22 cellular contexts compared by ENCODE assay signal in the genomic region with DNA sequence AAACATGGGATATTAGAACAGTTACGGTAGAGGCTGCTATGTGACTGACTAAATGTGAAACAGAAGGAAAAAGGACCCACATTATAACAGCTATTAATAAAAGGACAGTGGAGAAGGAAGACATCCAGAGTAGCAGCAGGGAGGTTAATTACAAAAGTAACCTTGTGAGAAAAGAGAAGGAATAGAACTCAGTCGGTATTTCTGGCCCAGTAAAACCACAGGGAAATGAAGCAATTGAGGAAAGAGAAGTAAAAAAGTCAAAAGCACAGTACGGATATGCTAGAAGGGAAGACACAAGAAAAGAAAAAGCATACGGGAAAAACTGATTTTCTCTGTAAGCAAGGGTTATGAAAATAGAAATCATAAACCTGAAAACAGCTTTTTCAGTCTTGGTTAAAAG.
DNase-seq lines count a peak whose midpoint lies in the region; ATAC-seq, FAIRE-seq and TF ChIP-seq lines count a peak whose summit lies in the region.
"Had no signal": no experiment of that assay in that cellular context is flagged by ENCODE, and none has a peak within 500 bp of the region (broad histone marks: within the 10 kb centered on the region; RNA-seq: fewer than 3 reads in every experiment).

No MANE protein-coding gene starts in this region.

- BruUV-seq in HepG2 (replicated peaks; lab: Mats Ljungman, UMichigan): no TSS peak

- POLR2A ChIA-PET in HepG2 (lab: Yijun Ruan, JAX): no interaction called here
- POLR2A ChIA-PET in H1 (lab: Charles Lee; ENCODE audit: partially characterized antibody): no interaction called here

- H2BK20ac ChIP-seq in H1 (ENCODE audit: low read length): no peak overlapping the region

- no peak overlapping the region for H2AFZ ChIP-seq in HepG2 (ENCODE audit: low read length)
- no peak overlapping the region for H2AFZ ChIP-seq in H1 (ENCODE audit: low read length)

- H3K79me2 ChIP-seq in HepG2 (ENCODE audit: insufficient read depth, low read length) (no peaks in the 10 kb centered on the region), H1 (ENCODE audit: control insufficient read depth in 1 of 2, insufficient read depth in 2 of 2, low read length in 2 of 2) (no peaks in the 10 kb centered on the region)

- H3K27ac ChIP-seq in liver (ENCODE audit: low read depth in 1 of 2, low read length in 2 of 2) (no peak overlapping the region), HepG2 (ENCODE audit: extremely low read length, insufficient read depth, low read length) (no peak overlapping the region), H1 (ENCODE audit: low read depth, low read length) (no peak overlapping the region), upper lobe of right lung (no peak overlapping the region)
- H3K27ac ChIP-seq: A549, KMS-11 had no signal

- no peak overlapping the region for H3K18ac ChIP-seq in H1 (ENCODE audit: extremely low read depth, low read length)

- CTCF ChIA-PET in HepG2 (lab: Yijun Ruan, JAX; ENCODE audit: low intra/inter-chr PET ratio, low total read pairs): no interaction called here
- CTCF ChIA-PET in H1 (lab: Charles Lee; ENCODE audit: partially characterized antibody): no interaction called here

- in situ Hi-C loops in HepG2 (cut with HindIII; ENCODE audit: extremely low pct_ligation_motif_present, low pct_unique_long_range_greater_than_20kb): no loop called here

- H3K9ac ChIP-seq in liver (ENCODE audit: low read depth in 1 of 2, low read length in 2 of 2) (no peak overlapping the region), HepG2 (ENCODE audit: insufficient read depth, low read depth, low read length) (no peak overlapping the region), H1 (replicated peaks in 1 of 4; ENCODE audit: extremely low read depth in 1 of 4, low read depth in 3 of 4, low read length in 3 of 4) (no peak overlapping the region)
- H3K9ac ChIP-seq: KMS-11 had no signal

- TF ChIP-seq POLR2A in HepG2 (IDR thresholded peaks at IDR 0.05; ENCODE audit: insufficient read depth in 1 of 2, low read depth in 2 of 2, low read length in 2 of 2): no peak
- no peak for TF ChIP-seq POLR2A in NB4 (IDR thresholded peaks at IDR 0.05; ENCODE audit: extremely low read depth, insufficient read length)
- TF ChIP-seq POLR2A in H1 (IDR thresholded peaks at IDR 0.05; ENCODE audit: control extremely low read depth in 1 of 2, low read depth in 2 of 2, low read length in 2 of 2): no peak

- no peak overlapping the region for H3K4ac ChIP-seq in H1 (replicated peaks; ENCODE audit: insufficient read length, low read depth, low read length)

- 89% methylated on average over 4 of the region's 4 CpGs for WGBS in liver
- 97% methylated on average over 4 of the region's 4 CpGs for WGBS in HepG2 (ENCODE audit: low lambda C conversion rate)
- WGBS in H1 (ENCODE audit: extremely low coverage in 1 of 2, insufficient coverage in 1 of 2, insufficient read length in 1 of 2, insufficient replicate concordance in 2 of 2, low coverage in 1 of 2, low lambda C conversion rate in 2 of 2, missing lambda C conversion rate in 1 of 2), 2 experiments: 88% methylated on average over 4 of the region's 4 CpGs; no CpG with 5 or more reads in 1 of the 2 experiments

- H4K8ac ChIP-seq in H1 (ENCODE audit: extremely low read depth, insufficient read depth, low read length): no peak overlapping the region

- H2BK120ac ChIP-seq in H1 (replicated peaks; ENCODE audit: low read depth, low read length): no peak overlapping the region

- H3K27me3 ChIP-seq in liver (ENCODE audit: control insufficient read depth in 4 of 4, insufficient read depth in 4 of 4, low read length in 3 of 4) (no peaks in the 10 kb centered on the region), HepG2 (ENCODE audit: control insufficient read depth in 1 of 2, insufficient read depth in 2 of 2, low read length in 2 of 2) (no peaks in the 10 kb centered on the region), H1 (replicated peaks in 1 of 4; ENCODE audit: control insufficient read depth in 3 of 4, extremely low read depth in 1 of 4, insufficient read depth in 3 of 4, low read length in 3 of 4) (no peaks in the 10 kb centered on the region), upper lobe of right lung (no peaks in the 10 kb centered on the region)
- H3K27me3 ChIP-seq: heart left ventricle had no signal

- H4K20me1 ChIP-seq in HepG2 (ENCODE audit: insufficient read depth, low read length) (no peaks in the 10 kb centered on the region), H1 (replicated peaks in 1 of 2; ENCODE audit: control insufficient read depth in 1 of 2, insufficient read depth in 2 of 2, low read length in 2 of 2) (no peaks in the 10 kb centered on the region)

- H4K91ac ChIP-seq in H1 (replicated peaks; ENCODE audit: insufficient read length, low read length): no peak overlapping the region

- TF ChIP-seq CTCF in liver (IDR thresholded peaks at IDR 0.05; ENCODE audit: low read depth, low read length, missing input control) (no peak), HepG2 (CRISPR knock-in tag; IDR thresholded peaks at IDR 0.05) (no peak), NB4 (IDR thresholded peaks at IDR 0.05; ENCODE audit: low read depth, low read length) (no peak), H1 (IDR thresholded peaks at IDR 0.05; ENCODE audit: control extremely low read depth in 1 of 3, insufficient read depth in 1 of 3, low read depth in 1 of 3, low read length in 3 of 3) (no peak), upper lobe of right lung (IDR thresholded peaks at IDR 0.05) (no peak)

- no peak overlapping the region for H3K56ac ChIP-seq in H1 (replicated peaks; ENCODE audit: insufficient read length, low read depth, low read length)

- H2AK5ac ChIP-seq in H1 (ENCODE audit: low read depth, low read length): no peak overlapping the region

- no peak for TF ChIP-seq EP300 in HepG2 (IDR thresholded peaks at IDR 0.05; ENCODE audit: low read depth in 2 of 2, low read length in 2 of 2)
- TF ChIP-seq EP300 in HepG2 (CRISPR knock-in tag; IDR thresholded peaks at IDR 0.05; ENCODE audit: borderline replicate concordance): no peak
- TF ChIP-seq EP300 in H1 (IDR thresholded peaks at IDR 0.05; ENCODE audit: borderline replicate concordance in 1 of 2, low read depth in 2 of 2, low read length in 2 of 2): no peak

- H3K4me3 ChIP-seq in liver (ENCODE audit: low read depth in 1 of 3, low read length in 3 of 3): no peak overlapping the region
- no peak overlapping the region for H3K4me3 ChIP-seq in HepG2 (replicated peaks in 1 of 3; ENCODE audit: insufficient read depth in 1 of 3, low read depth in 2 of 3, low read length in 3 of 3)
- H3K4me3 ChIP-seq in NB4 (ENCODE audit: low read depth, low read length): no peak overlapping the region
- H3K4me3 ChIP-seq in H1 (ENCODE audit: extremely low read depth in 1 of 4, insufficient read depth in 2 of 4, low read depth in 3 of 4, low read length in 4 of 4): no peak overlapping the region
- no peak overlapping the region for H3K4me3 ChIP-seq in upper lobe of right lung
- H3K4me3 ChIP-seq: A549, heart left ventricle had no signal

- no peak overlapping the region for H2BK15ac ChIP-seq in H1 (ENCODE audit: low read length)

- no peak overlapping the region for H4K5ac ChIP-seq in H1 (ENCODE audit: insufficient read length, low read depth, low read length)

- H2BK12ac ChIP-seq in H1 (ENCODE audit: low read depth, low read length): no peak overlapping the region

- no peak for TF ChIP-seq RAD21 in liver (IDR thresholded peaks at IDR 0.05)
- TF ChIP-seq RAD21 in HepG2 (CRISPR knock-in tag; IDR thresholded peaks at IDR 0.05): no peak
- no peak for TF ChIP-seq RAD21 in H1 (IDR thresholded peaks at IDR 0.05 in 1 of 2, conservative IDR thresholded peaks at IDR 0.05 in 1 of 2; ENCODE audit: low read depth in 2 of 2, low read length in 2 of 2)

- H3K36me3 ChIP-seq in liver (ENCODE audit: control insufficient read depth in 4 of 4, insufficient read depth in 3 of 4, low read depth in 1 of 4, low read length in 3 of 4) (no peaks in the 10 kb centered on the region), HepG2 (replicated peaks in 1 of 2; ENCODE audit: control insufficient read depth in 1 of 2, insufficient read depth in 2 of 2, low read length in 2 of 2) (no peaks in the 10 kb centered on the region), H1 (ENCODE audit: control insufficient read depth in 2 of 4, insufficient read depth in 4 of 4, low read length in 3 of 4) (no peaks in the 10 kb centered on the region), upper lobe of right lung (no peaks in the 10 kb centered on the region)
- H3K36me3 ChIP-seq: heart left ventricle had no signal

- H3K4me1 ChIP-seq in liver (ENCODE audit: control insufficient read depth in 4 of 4, insufficient read depth in 4 of 4, low read length in 3 of 4) (peaks cover 0 to 8% (median 7%) of the 10 kb centered on the region in 4 donors), HepG2 (ENCODE audit: insufficient read depth, low read length) (0 out of 2 replicates have a peak, but pooled peaks cover 5% of the 10 kb centered on the region), H1 (replicated peaks in 1 of 4; ENCODE audit: control insufficient read depth in 3 of 4, insufficient read depth in 4 of 4, low read length in 3 of 4) (peaks cover 0 to 6% (median 1%) of the 10 kb centered on the region in 4 experiments; a peak in 1 of 7 replicates), upper lobe of right lung (no peaks in the 10 kb centered on the region)

- DNase-seq in HepG2 (ENCODE audit: low spot score): no peak
- peak; percentile 33 for DNase-seq in NB4 (ENCODE audit: low read depth)
- DNase-seq in H1 (ENCODE audit: low read depth in 1 of 2, low spot score in 2 of 2): no peak
- DNase-seq in upper lobe of right lung: no peak
- no peak for DNase-seq in stimulated activated CD4-positive, alpha-beta T cell treated with anti-CD3 and anti-CD28 coated beads, Interleukin-4, amount 100 ng/mL, for 1 hour
- DNase-seq in NCI-H1105 treated with DMSO at 0.1 percent for 48 hours (lab: John Stamatoyannopoulos, UW): no peak
- DNase-seq in COLO829 (ENCODE audit: low spot score): no peak
- DNase-seq: activated CD4-positive, CD25-positive, alpha-beta regulatory T cell treated with anti-CD3 and anti-CD28 coated beads, Interleukin-2, amount 50 U/mL, for 72 hours; activated CD8-positive, alpha-beta T cell treated with anti-CD3 and anti-CD28 coated beads for 36 hours; activated effector memory CD4-positive, alpha-beta T cell treated with anti-CD3 and anti-CD28 coated beads, Interleukin-2, amount 50 U/mL, for 16 hours; Calu3; heart left ventricle; mammary epithelial cell; NCI-H1092 treated with DMSO at 0.1 percent for 48 hours; NCI-H2029 treated with DMSO at 0.1 percent for 48 hours; NCI-H345; NCI-H748 treated with DMSO at 0.1 percent for 48 hours; nucleus accumbens; OCI-M1 had no signal

- intact Hi-C loops in HepG2 (cut with micrococcal nuclease; ENCODE audit: unreplicated experiment) (no loop called here), upper lobe of right lung (cut with DNase I) (no loop called here)

- H3K4me2 ChIP-seq in HepG2 (ENCODE audit: low read depth, low read length): no peak overlapping the region
- no peak overlapping the region for H3K4me2 ChIP-seq in H1 (ENCODE audit: insufficient read depth in 1 of 2, low read depth in 2 of 2, low read length in 2 of 2)
- H3K4me2 ChIP-seq: A549, KMS-11 had no signal

- no peaks in the 10 kb centered on the region; the same call in 1 of the 2 replicates for H3K23me2 ChIP-seq in H1 (ENCODE audit: low read depth, low read length)

- no peaks in the 10 kb centered on the region for H3K79me1 ChIP-seq in H1 (ENCODE audit: low read depth, low read length)

- no peak for FAIRE-seq in HepG2 (lab: Jason Lieb, UNC)
- FAIRE-seq in H1 (lab: Jason Lieb, UNC): no peak
- FAIRE-seq: A549 had no signal

- ATAC-seq in HepG2 (no peak), upper lobe of right lung (peak; percentile 60)
- ATAC-seq: A549; activated CD8-positive, alpha-beta T cell treated with anti-CD3 and anti-CD28 coated beads for 36 hours; heart left ventricle had no signal

- no peaks in the 10 kb centered on the region for H3K9me3 ChIP-seq in liver (ENCODE audit: control insufficient read depth in 4 of 4, low read length in 3 of 4)
- no peaks in the 10 kb centered on the region for H3K9me3 ChIP-seq in HepG2 (ENCODE audit: low read length)
- H3K9me3 ChIP-seq in H1 (ENCODE audit: insufficient read depth in 2 of 2, low read depth in 1 of 2, low read length in 1 of 2): no peaks in the 10 kb centered on the region; a peak in 1 of 4 replicates
- H3K9me3 ChIP-seq in upper lobe of right lung: no peaks in the 10 kb centered on the region
- H3K9me3 ChIP-seq: A549, heart left ventricle had no signal

- H3K14ac ChIP-seq in H1 (ENCODE audit: insufficient read length): no peak overlapping the region

- H2BK5ac ChIP-seq in H1 (ENCODE audit: low read depth, low read length): peak overlapping the region; percentile 45; the same call in 1 of the 2 replicates

- H3K23ac ChIP-seq in H1 (ENCODE audit: insufficient read length): no peak overlapping the region
